ENCODE assay signal across 1 cellular context in genomic region chr2:106030287-106031268, GRCh38.
TF ChIP-seq lines count a peak whose summit lies in the region.

No MANE protein-coding gene starts in this region.

TF ChIP-seq in GM23338, 12 proteins besides CTCF, POLR2A, EP300 and RAD21 (continued from another document):
- no peak for TF ChIP-seq ZNF462 (CRISPR knock-in tag; IDR thresholded peaks at IDR 0.05)
